Comparison of ENCODE assay signal across 24 cellular contexts in the genomic region with DNA sequence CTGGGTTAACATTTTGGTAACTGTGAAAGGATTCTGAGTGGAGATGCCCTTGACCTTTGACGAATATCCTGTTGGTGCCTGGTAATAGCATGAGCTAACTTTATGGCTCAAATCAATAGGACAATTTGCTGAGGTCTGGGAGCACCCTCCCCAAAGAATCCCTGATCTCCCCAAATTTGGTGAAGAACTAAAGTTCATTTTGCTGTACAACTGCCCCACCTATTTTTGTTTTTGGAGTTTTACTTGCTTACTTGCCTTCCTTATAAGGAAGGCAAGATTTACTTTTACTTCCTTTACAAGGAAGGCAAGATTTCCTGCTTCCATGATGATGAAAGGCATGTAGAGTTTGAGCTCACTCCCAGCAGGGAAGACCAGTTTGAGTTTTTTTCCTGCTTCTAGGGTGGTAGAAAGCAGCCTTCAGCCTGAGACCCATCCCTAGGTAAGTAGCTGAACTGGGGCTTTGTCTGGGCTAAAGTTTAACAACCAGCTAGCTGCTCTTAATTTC. TPM values are rescaled to one million over a fixed set of nuclear protein-coding genes. Genes with fewer than 3 reads are reported as not detected.
DNase-seq lines count a peak whose midpoint lies in the region; ATAC-seq, FAIRE-seq and TF ChIP-seq lines count a peak whose summit lies in the region.
"Had no signal": no experiment of that assay in that cellular context is flagged by ENCODE, and none has a peak within 500 bp of the region (broad histone marks: within the 10 kb centered on the region; RNA-seq: fewer than 3 reads in every experiment).

No MANE protein-coding gene starts in this region.

- peak overlapping the region; percentile 28 for H3K27ac ChIP-seq in HUES48 (ENCODE audit: low read depth, low read length)
- H3K27ac ChIP-seq in osteoblast (ENCODE audit: low read depth, low read length) = no peak overlapping the region
- no peak overlapping the region for H3K27ac ChIP-seq in brain microvascular endothelial cell
- H3K27ac ChIP-seq: cardiac muscle cell, gastrocnemius medialis, ovary, PC-9, right lobe of liver, SJSA1, testis, WERI-Rb-1 had no signal

- no peak for ATAC-seq in effector memory CD8-positive, alpha-beta T cell (replicated peaks)
- ATAC-seq: gastrocnemius medialis; naive thymus-derived CD4-positive, alpha-beta T cell; right lobe of liver had no signal

- peaks cover 0 to 4% of the 10 kb centered on the region in 2 donors for H3K4me1 Mint-ChIP-seq in effector memory CD8-positive, alpha-beta T cell (ENCODE audit: low read depth in 2 of 2)

- H3K4me1 ChIP-seq in HUES48 (ENCODE audit: control insufficient read depth, insufficient read depth, low read length) (peaks cover 21% of the 10 kb centered on the region), osteoblast (ENCODE audit: insufficient read depth, low read length) (peaks cover 6% of the 10 kb centered on the region)
- H3K4me1 ChIP-seq: gastrocnemius medialis, right lobe of liver, testis had no signal

- H3K4me3 Mint-ChIP-seq in effector memory CD8-positive, alpha-beta T cell = no peak overlapping the region
- H3K4me3 Mint-ChIP-seq: dendritic cell treated with granulocyte-macrophage colony-stimulating factor and Interleukin-4, amounts not matched to agents 40 ng/mL and 50 ng/mL, for 4 days had no signal

- DNase-seq in CD1c-positive myeloid dendritic cell (ENCODE audit: extremely low spot score) (peak; percentile 7), bronchial epithelial cell (ENCODE audit: low read depth) (peak; percentile 8), osteoblast (ENCODE audit: insufficient read length, low spot score, missing footprints) (no peak), brain microvascular endothelial cell (no peak), SKM-1 (lab: John Stamatoyannopoulos, UW; ENCODE audit: unreplicated experiment) (no peak), inferior parietal cortex (ENCODE audit: extremely low spot score) (no peak)
- no peak for DNase-seq in effector memory CD8-positive, alpha-beta T cell
- DNase-seq: activated CD4-positive, alpha-beta T cell treated with anti-CD3 and anti-CD28 coated beads, Interleukin-2, amount 50 U/mL, for 48 hours; activated gamma-delta T cell treated with Interleukin-2 at 50 U/mL for 16 hours; gastrocnemius medialis; naive thymus-derived CD4-positive, alpha-beta T cell; NCI-H1105; NCI-H2081; ovary; PC-9; right lobe of liver; T-helper 2 cell; testis; WERI-Rb-1 had no signal

- H3K36me3 ChIP-seq in HUES48 (ENCODE audit: control insufficient read depth, insufficient read depth, low read length) = no peaks in the 10 kb centered on the region
- H3K36me3 ChIP-seq in bronchial epithelial cell (ENCODE audit: control insufficient read depth, insufficient read depth, low read length) = no peaks in the 10 kb centered on the region
- H3K36me3 ChIP-seq in osteoblast (ENCODE audit: insufficient read depth, low read length) = no peaks in the 10 kb centered on the region
- no peaks in the 10 kb centered on the region for H3K36me3 ChIP-seq in brain microvascular endothelial cell (replicated peaks)
- H3K36me3 ChIP-seq: cardiac muscle cell, gastrocnemius medialis, ovary, right lobe of liver, SJSA1, WERI-Rb-1 had no signal

- no peak overlapping the region for H3K4me3 ChIP-seq in HUES48 (ENCODE audit: low read depth, low read length)
- H3K4me3 ChIP-seq in bronchial epithelial cell (ENCODE audit: low read depth, low read length) = no peak overlapping the region
- H3K4me3 ChIP-seq in osteoblast (ENCODE audit: insufficient read depth, low read length) = peak overlapping the region; percentile 52
- H3K4me3 ChIP-seq in brain microvascular endothelial cell (ENCODE audit: low read depth, low read length) = no peak overlapping the region
- H3K4me3 ChIP-seq: cardiac muscle cell, gastrocnemius medialis, ovary, PC-9, right lobe of liver, SJSA1, testis had no signal

- no peaks in the 10 kb centered on the region for H4K20me1 ChIP-seq in osteoblast (ENCODE audit: insufficient read depth, low read length)

- no peaks in the 10 kb centered on the region for H3K9me3 Mint-ChIP-seq in effector memory CD8-positive, alpha-beta T cell

- no peaks in the 10 kb centered on the region for H3K36me3 Mint-ChIP-seq in effector memory CD8-positive, alpha-beta T cell (ENCODE audit: insufficient read depth)

- H3K27ac Mint-ChIP-seq in effector memory CD8-positive, alpha-beta T cell = no peak overlapping the region
- H3K27ac Mint-ChIP-seq: dendritic cell treated with granulocyte-macrophage colony-stimulating factor and Interleukin-4, amounts not matched to agents 40 ng/mL and 50 ng/mL, for 4 days had no signal

- no peaks in the 10 kb centered on the region for H3K79me2 ChIP-seq in osteoblast (ENCODE audit: insufficient read depth, low read length)

- no peak for TF ChIP-seq CTCF in bronchial epithelial cell (IDR thresholded peaks at IDR 0.05; ENCODE audit: insufficient read depth, low read length, severe bottlenecking)
- TF ChIP-seq CTCF in osteoblast (IDR thresholded peaks at IDR 0.05; ENCODE audit: extremely low read depth, low read depth, low read length) = no peak
- TF ChIP-seq CTCF in brain microvascular endothelial cell (IDR thresholded peaks at IDR 0.05; ENCODE audit: low read depth, low read length, missing control alignments) = no peak

- FAIRE-seq in bronchial epithelial cell (lab: Jason Lieb, UNC) = no peak
- FAIRE-seq: GM18507 had no signal

- no peak overlapping the region for H2AFZ ChIP-seq in osteoblast (ENCODE audit: low read length)
- H2AFZ ChIP-seq: PC-9 had no signal

- H3K27me3 ChIP-seq in HUES48 (ENCODE audit: control insufficient read depth, insufficient read depth, low read length) (no peaks in the 10 kb centered on the region), bronchial epithelial cell (ENCODE audit: control insufficient read depth, insufficient read depth, low read length) (no peaks in the 10 kb centered on the region), osteoblast (ENCODE audit: insufficient read depth, low read length) (no peaks in the 10 kb centered on the region), brain microvascular endothelial cell (replicated peaks) (no peaks in the 10 kb centered on the region)
- H3K27me3 ChIP-seq: cardiac muscle cell, ovary, right lobe of liver, SJSA1, testis had no signal

- in situ Hi-C loops in brain microvascular endothelial cell (cut with HindIII; ENCODE audit: low pct_ligation_motif_present, low sequenced_read_pairs) = no loop called here

- no peak overlapping the region for H3K4me2 ChIP-seq in osteoblast (ENCODE audit: insufficient read depth, low read length)
- H3K4me2 ChIP-seq: PC-9 had no signal

- H3K27me3 Mint-ChIP-seq in effector memory CD8-positive, alpha-beta T cell = peaks cover 11 to 31% of the 10 kb centered on the region in 2 donors

- H3K9me3 ChIP-seq in HUES48 (ENCODE audit: control insufficient read depth, insufficient read depth, low read length) (peaks cover 30% of the 10 kb centered on the region), osteoblast (ENCODE audit: low read depth, low read length) (no peaks in the 10 kb centered on the region)
- H3K9me3 ChIP-seq: gastrocnemius medialis, ovary, right lobe of liver, SJSA1, testis had no signal

- no peak overlapping the region; the same call in 1 of the 2 replicates for H3K9ac ChIP-seq in HUES48 (ENCODE audit: low read depth, low read length)

RNA-seq across cellular contexts. Expression of gene KRTAP4-9, which starts 2.8 kb away (rescaled TPM):
- total RNA-seq in bronchial epithelial cell (not detected in 2 replicates), osteoblast (not detected in 2 replicates)
- total RNA-seq: cardiac muscle cell; gastrocnemius medialis; naive thymus-derived CD4-positive, alpha-beta T cell; ovary; PC-9; right lobe of liver; SJSA1; testis had no signal

RNA-seq across cellular contexts. Expression of gene KRTAP4-16, which starts 6.0 kb away (rescaled TPM):
- total RNA-seq in bronchial epithelial cell (not detected in 2 replicates), osteoblast (not detected in 2 replicates)
- total RNA-seq: cardiac muscle cell; gastrocnemius medialis; naive thymus-derived CD4-positive, alpha-beta T cell; ovary; PC-9; right lobe of liver; SJSA1; testis had no signal

RNA-seq across cellular contexts. Expression of gene KRTAP4-8, which starts 10.1 kb away (rescaled TPM):
- total RNA-seq in bronchial epithelial cell (not detected in 2 replicates), osteoblast (not detected in 2 replicates)
- total RNA-seq: cardiac muscle cell; gastrocnemius medialis; naive thymus-derived CD4-positive, alpha-beta T cell; ovary; PC-9; right lobe of liver; SJSA1; testis had no signal

RNA-seq across cellular contexts. Expression of gene KRTAP4-11, which starts 10.2 kb away (rescaled TPM):
- total RNA-seq in bronchial epithelial cell = not detected in 2 replicates
- not detected in 2 replicates for total RNA-seq in osteoblast
- total RNA-seq: cardiac muscle cell; gastrocnemius medialis; naive thymus-derived CD4-positive, alpha-beta T cell; ovary; PC-9; right lobe of liver; SJSA1; testis had no signal

RNA-seq across cellular contexts. Expression of gene KRTAP4-12, which starts 16.0 kb away (rescaled TPM):
- total RNA-seq in bronchial epithelial cell (not detected in 2 replicates), osteoblast (not detected in 2 replicates)
- total RNA-seq: cardiac muscle cell; gastrocnemius medialis; naive thymus-derived CD4-positive, alpha-beta T cell; ovary; PC-9; right lobe of liver; SJSA1; testis had no signal

Comparison
In these comparisons a context has a peak if more than half of its experiments do, and no peak if none do; other contexts are left out.
1. DNase-seq: peak in CD1c-positive myeloid dendritic cell (single experiment) and bronchial epithelial cell (single experiment); none in osteoblast (single experiment), brain microvascular endothelial cell (single experiment), SKM-1 (single experiment), effector memory CD8-positive, alpha-beta T cell (0 of 3) and inferior parietal cortex (single experiment).